Comparison of ENCODE assay signal across 16 cellular contexts in the genomic region with DNA sequence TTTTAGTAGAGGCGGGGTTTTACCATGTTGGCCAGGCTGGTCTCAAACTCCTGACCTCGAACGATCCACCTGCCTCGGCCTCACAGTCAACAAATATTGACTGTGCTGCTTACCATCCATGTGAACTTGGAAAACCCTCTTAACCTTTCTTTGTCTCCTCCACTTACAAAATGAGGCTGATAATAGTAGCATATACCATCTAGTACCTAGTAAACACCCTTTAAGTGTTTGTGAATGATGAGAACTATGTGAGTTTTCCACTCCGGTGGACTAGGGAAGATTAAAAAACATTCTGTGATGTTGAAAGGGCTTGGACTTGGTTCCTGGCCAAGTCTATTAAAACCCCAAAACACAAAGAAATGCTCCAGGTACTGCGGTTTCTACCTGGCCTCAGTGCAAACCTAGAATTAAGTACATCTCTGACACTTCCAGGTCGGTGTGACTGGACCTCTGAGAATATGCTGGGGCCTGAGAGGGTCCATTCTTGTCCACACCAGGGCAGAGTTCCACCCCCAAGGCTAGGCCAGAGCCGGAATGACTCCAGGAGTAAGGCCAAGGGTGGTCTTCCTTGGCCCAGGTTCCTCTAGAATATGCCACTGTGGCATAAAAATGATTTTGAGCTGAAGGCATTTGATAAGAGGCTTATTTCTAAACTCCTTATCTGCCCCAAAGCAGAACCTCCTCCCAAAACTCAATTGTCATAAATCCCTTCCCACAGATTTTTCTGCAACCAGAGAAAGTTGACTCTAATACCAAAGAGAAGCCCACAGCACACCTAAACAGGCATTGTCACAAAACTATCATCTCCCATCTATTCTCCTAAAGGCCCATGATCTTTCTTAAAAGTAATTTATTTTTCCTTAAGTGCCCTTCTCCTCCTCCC.
DNase-seq lines count a peak whose midpoint lies in the region; ATAC-seq, FAIRE-seq and TF ChIP-seq lines count a peak whose summit lies in the region.
"Had no signal": no experiment of that assay in that cellular context is flagged by ENCODE, and none has a peak within 500 bp of the region (broad histone marks: within the 10 kb centered on the region; RNA-seq: fewer than 3 reads in every experiment).

No MANE protein-coding gene starts in this region.

- H3K56ac ChIP-seq in IMR-90 (ENCODE audit: extremely low read depth, insufficient read depth, low read length): no peak overlapping the region

- H2AFZ ChIP-seq in IMR-90 (replicated peaks; ENCODE audit: low read length, poor library complexity) (no peak overlapping the region), OCI-LY1 (ENCODE audit: low read length) (no peak overlapping the region)

- TF ChIP-seq RAD21 in IMR-90 (IDR thresholded peaks at IDR 0.05; ENCODE audit: low read length): no peak

- H3F3A ChIP-seq in OCI-LY1 (ENCODE audit: insufficient read depth, low read length): no peaks in the 10 kb centered on the region

- intact Hi-C loops in IMR-90 (cut with micrococcal nuclease): loop anchor here (5.0 kb wide), 1 partner anchor 735 kb away; no protein-coding TSS in a partner anchor
- intact Hi-C loops in right lobe of liver (cut with DNase I): loop anchor here (10.0 kb wide), 3 partner anchors 83 to 383 kb away; a partner anchor contains a TSS

- no peaks in the 10 kb centered on the region for H3K9me1 ChIP-seq in IMR-90 (ENCODE audit: insufficient read depth, low read length)

- no peak overlapping the region for H3K14ac ChIP-seq in IMR-90 (replicated peaks; ENCODE audit: low read depth, low read length)

- no peak overlapping the region for H2AK9ac ChIP-seq in IMR-90 (replicated peaks; ENCODE audit: low read depth, low read length, poor library complexity)

- no peak overlapping the region for H4K8ac ChIP-seq in IMR-90 (ENCODE audit: low read depth in 2 of 2, low read length in 2 of 2)

- peak overlapping the region; percentile 11; the same call in 1 of the 3 replicates for H2BK15ac ChIP-seq in IMR-90 (ENCODE audit: low read depth, low read length)

- H3K4me3 ChIP-seq in IMR-90 (ENCODE audit: insufficient read depth, low read depth, low read length) (no peak overlapping the region), OCI-LY1 (ENCODE audit: low read depth, low read length, poor library complexity, severe bottlenecking) (no peak overlapping the region), right lobe of liver (no peak overlapping the region)
- H3K4me3 ChIP-seq: MG63, psoas muscle had no signal

- peak overlapping the region; percentile 42; the same call in 1 of the 2 replicates for H2BK120ac ChIP-seq in IMR-90 (ENCODE audit: low read depth, low read length)

- FAIRE-seq in H54 (lab: Jason Lieb, UNC): no peak
- FAIRE-seq: kidney had no signal

- peak; percentile 96 for DNase-seq in DMS79 (lab: John Stamatoyannopoulos, UW)
- no peak for DNase-seq in IMR-90
- peak in 1 of 3 donors; percentile 69 for DNase-seq in right lobe of liver
- DNase-seq in H54 (ENCODE audit: insufficient read length, low spot score): no peak
- no peak for DNase-seq in activated CD4-positive, CD25-positive, alpha-beta regulatory T cell (lab: John Stamatoyannopoulos, UW)
- DNase-seq: activated CD4-positive, alpha-beta memory T cell treated with anti-CD3 and anti-CD28 coated beads for 36 hours; activated T-cell treated with anti-CD3 and anti-CD28 coated beads, Interleukin-2, amount 50 U/mL, for 48 hours; brain microvascular endothelial cell; foreskin keratinocyte; kidney; MG63; NCI-H1694 treated with DMSO at 0.1 percent for 48 hours; psoas muscle had no signal

- no peaks in the 10 kb centered on the region for H3K9me2 ChIP-seq in OCI-LY1 (ENCODE audit: low read depth, low read length)

- H3K18ac ChIP-seq in IMR-90 (ENCODE audit: low read depth, low read length): no peak overlapping the region

- H3K4me1 ChIP-seq in IMR-90 (ENCODE audit: control insufficient read depth, insufficient read depth, low read length) (peaks cover 10% of the 10 kb centered on the region), OCI-LY1 (ENCODE audit: insufficient read depth, low read length, severe bottlenecking) (peaks cover 24% of the 10 kb centered on the region), right lobe of liver (peaks cover 0 to 27% (median 0%) of the 10 kb centered on the region in 4 donors)

- no peak overlapping the region for H4K5ac ChIP-seq in IMR-90 (ENCODE audit: low read depth, low read length)

- no peak overlapping the region for H2BK5ac ChIP-seq in IMR-90 (ENCODE audit: low read depth, low read length, poor library complexity, severe bottlenecking)

- no peaks in the 10 kb centered on the region for H3K27me3 ChIP-seq in IMR-90 (ENCODE audit: control insufficient read depth, insufficient read depth, low read length)
- H3K27me3 ChIP-seq in OCI-LY1 (ENCODE audit: insufficient read depth, low read length): no peaks in the 10 kb centered on the region
- H3K27me3 ChIP-seq in right lobe of liver: no peaks in the 10 kb centered on the region
- H3K27me3 ChIP-seq: brain microvascular endothelial cell, foreskin keratinocyte, MG63 had no signal

- no peaks in the 10 kb centered on the region for H4K20me1 ChIP-seq in IMR-90 (ENCODE audit: insufficient read depth, low read length)
- H4K20me1 ChIP-seq in OCI-LY1 (ENCODE audit: insufficient read depth, low read length): no peaks in the 10 kb centered on the region

- H3K4me2 ChIP-seq in IMR-90 (ENCODE audit: low read depth, low read length) (no peak overlapping the region), OCI-LY1 (ENCODE audit: low read length) (no peak overlapping the region)

- dilution Hi-C loops in IMR-90 (cut with HindIII; ENCODE audit: low sequenced_read_pairs, unreplicated experiment): no loop called here

- H3K36me3 ChIP-seq in IMR-90 (ENCODE audit: control insufficient read depth, insufficient read depth, low read length) (no peaks in the 10 kb centered on the region), OCI-LY1 (ENCODE audit: insufficient read depth, low read length) (no peaks in the 10 kb centered on the region), right lobe of liver (no peaks in the 10 kb centered on the region)
- H3K36me3 ChIP-seq: brain microvascular endothelial cell, MG63 had no signal

- TF ChIP-seq POLR2A in IMR-90 (IDR thresholded peaks at IDR 0.05; ENCODE audit: low read depth, low read length): no peak
- TF ChIP-seq POLR2A in right lobe of liver (IDR thresholded peaks at IDR 0.05): no peak
- TF ChIP-seq POLR2A in H54 (IDR thresholded peaks at IDR 0.05; ENCODE audit: low read depth, low read length): no peak

- ATAC-seq in IMR-90 (ENCODE audit: low read depth) (no peak), right lobe of liver (peak; percentile 22 to 69 (median 46)), GM21447 (IDR thresholded peaks at IDR 0.05; ENCODE audit: unreplicated experiment) (no peak)
- ATAC-seq: foreskin keratinocyte had no signal

- no peak overlapping the region for H3K23ac ChIP-seq in IMR-90 (ENCODE audit: low read depth, low read length)

- no peak for TF ChIP-seq CTCF in IMR-90 (conservative IDR thresholded peaks at IDR 0.05; ENCODE audit: low read depth, low read length)
- TF ChIP-seq CTCF in OCI-LY1 (IDR thresholded peaks at IDR 0.05; ENCODE audit: low read length): no peak
- TF ChIP-seq CTCF in right lobe of liver (IDR thresholded peaks at IDR 0.05): no peak

- no peak overlapping the region for H2BK20ac ChIP-seq in IMR-90 (ENCODE audit: low read depth, low read length)

- no peaks in the 10 kb centered on the region for H3K79me2 ChIP-seq in OCI-LY1 (ENCODE audit: insufficient read depth, low read length)

- no CpG with 5 or more reads among the region's 8 CpGs for WGBS in IMR-90 (ENCODE audit: extremely low coverage in 2 of 2, insufficient read length in 1 of 2), 2 experiments
- WGBS in right lobe of liver (ENCODE audit: insufficient coverage, low coverage, low lambda C conversion rate, missing lambda C conversion rate): 48% methylated on average over 6 of the region's 8 CpGs

- no peak overlapping the region for H4K91ac ChIP-seq in IMR-90 (ENCODE audit: insufficient read depth, low read depth, low read length)

- no peak overlapping the region for H3K27ac ChIP-seq in IMR-90 (ENCODE audit: insufficient read depth, low read length)
- peak overlapping the region; percentile 36 for H3K27ac ChIP-seq in OCI-LY1 (ENCODE audit: low read depth, low read length, poor library complexity, severe bottlenecking)
- peak overlapping the region in 1 of 3 donors; percentile 82 for H3K27ac ChIP-seq in right lobe of liver
- H3K27ac ChIP-seq: brain microvascular endothelial cell, foreskin keratinocyte, psoas muscle, VCaP had no signal

- POLR2A ChIA-PET in IMR-90 (lab: Charles Lee; ENCODE audit: unreplicated experiment): interaction anchor here (0.7 to 1.8 kb wide), 2 partner anchors 64 to 406 kb away, joined by 6 to 9 read pairs; a partner anchor contains a TSS

- peaks cover 3% of the 10 kb centered on the region for H3K9me3 ChIP-seq in IMR-90 (ENCODE audit: control insufficient read depth, insufficient read depth, low read length)
- no peaks in the 10 kb centered on the region for H3K9me3 ChIP-seq in OCI-LY1 (ENCODE audit: low read length)
- no peaks in the 10 kb centered on the region for H3K9me3 ChIP-seq in right lobe of liver
- H3K9me3 ChIP-seq: MG63, psoas muscle had no signal

- H3K9ac ChIP-seq in IMR-90 (ENCODE audit: low read depth, low read length) (no peak overlapping the region), OCI-LY1 (ENCODE audit: low read length) (no peak overlapping the region)

- CTCF ChIA-PET in IMR-90 (lab: Yijun Ruan, JAX): interaction anchor here (1.5 to 3.4 kb wide), 7 partner anchors 15 to 388 kb away, joined by 4 to 28 read pairs (median 7); no protein-coding TSS in a partner anchor

- in situ Hi-C loops in IMR-90 (cut with MboI; ENCODE audit: low sequenced_read_pairs): loop anchor here (5.0 to 10.0 kb wide), 3 partner anchors 73 to 385 kb away; a partner anchor contains a TSS

- no peaks in the 10 kb centered on the region for H3K79me1 ChIP-seq in IMR-90 (ENCODE audit: low read depth in 1 of 2, low read length in 2 of 2)

- no TSS peak for BruUV-seq in IMR-90 (replicated peaks; lab: Mats Ljungman, UMichigan)

- no peak overlapping the region for H3K4ac ChIP-seq in IMR-90 (ENCODE audit: low read depth, low read length)

- peak overlapping the region; percentile 28; the same call in 1 of the 2 replicates for H2AK5ac ChIP-seq in IMR-90 (ENCODE audit: low read depth, low read length)

TF ChIP-seq in IMR-90, 13 proteins besides CTCF, POLR2A, EP300 and RAD21 (continues in another document):
- no peak for TF ChIP-seq NFE2L2 (IDR thresholded peaks at IDR 0.05; ENCODE audit: low read depth, low read length)
- TF ChIP-seq MAFK (IDR thresholded peaks at IDR 0.05; ENCODE audit: low read depth, low read length): no peak
- no peak for TF ChIP-seq RFX5 (IDR thresholded peaks at IDR 0.05; ENCODE audit: low read depth, low read length)
- TF ChIP-seq, protein P1, sequence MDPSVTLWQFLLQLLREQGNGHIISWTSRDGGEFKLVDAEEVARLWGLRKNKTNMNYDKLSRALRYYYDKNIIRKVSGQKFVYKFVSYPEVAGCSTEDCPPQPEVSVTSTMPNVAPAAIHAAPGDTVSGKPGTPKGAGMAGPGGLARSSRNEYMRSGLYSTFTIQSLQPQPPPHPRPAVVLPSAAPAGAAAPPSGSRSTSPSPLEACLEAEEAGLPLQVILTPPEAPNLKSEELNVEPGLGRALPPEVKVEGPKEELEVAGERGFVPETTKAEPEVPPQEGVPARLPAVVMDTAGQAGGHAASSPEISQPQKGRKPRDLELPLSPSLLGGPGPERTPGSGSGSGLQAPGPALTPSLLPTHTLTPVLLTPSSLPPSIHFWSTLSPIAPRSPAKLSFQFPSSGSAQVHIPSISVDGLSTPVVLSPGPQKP (IDR thresholded peaks at IDR 0.05; ENCODE audit: borderline replicate concordance, low read depth, low read length): no peak

Comparison
In these comparisons a context has a peak if more than half of its experiments do, and no peak if none do; other contexts are left out.
1. ATAC-seq: peak in right lobe of liver (4 of 4); none in IMR-90 (single experiment) and GM21447 (single experiment).